Comparison of ENCODE assay signal across 12 cellular contexts in genomic region chr7:130489140-130489967, GRCh38. TPM values are rescaled to one million over a fixed set of nuclear protein-coding genes. Genes with fewer than 3 reads are reported as not detected.
DNase-seq lines count a peak whose midpoint lies in the region; ATAC-seq, FAIRE-seq and TF ChIP-seq lines count a peak whose summit lies in the region.
"Had no signal": no experiment of that assay in that cellular context is flagged by ENCODE, and none has a peak within 500 bp of the region (broad histone marks: within the 10 kb centered on the region; RNA-seq: fewer than 3 reads in every experiment).

No MANE protein-coding gene starts in this region.

- BruUV-seq in PC-9 (replicated peaks; lab: Mats Ljungman, UMichigan) = no TSS peak
- TSS peak; percentile 58 for BruUV-seq in endothelial cell of umbilical vein (replicated peaks; lab: Mats Ljungman, UMichigan)
- BruUV-seq in HepG2 (replicated peaks; lab: Mats Ljungman, UMichigan) = no TSS peak

- H3K79me2 ChIP-seq in PC-9 (ENCODE audit: low read depth) (peaks cover 37% of the 10 kb centered on the region), endothelial cell of umbilical vein (ENCODE audit: control insufficient read depth, insufficient read depth, low read length) (no peaks in the 10 kb centered on the region), neural progenitor cell (ENCODE audit: low read depth) (peaks cover 48% of the 10 kb centered on the region), HepG2 (ENCODE audit: insufficient read depth, low read length) (peaks cover 5% of the 10 kb centered on the region)

- no peak overlapping the region for H3K27ac ChIP-seq in PC-9
- peak overlapping the region; percentile 74 for H3K27ac ChIP-seq in endothelial cell of umbilical vein (ENCODE audit: insufficient read depth, low read depth, low read length)
- H3K27ac ChIP-seq in neural progenitor cell = peak overlapping the region; percentile 53
- no peak overlapping the region for H3K27ac ChIP-seq in HepG2 (ENCODE audit: extremely low read length, insufficient read depth, low read length)
- H3K27ac ChIP-seq: C4-2B had no signal

- DNase-seq in Caki2 (ENCODE audit: low read depth) (peak; percentile 47), PC-9 (peak; percentile 53 to 76), endothelial cell of umbilical vein (ENCODE audit: low read depth, low spot score) (peak; percentile 71), neural progenitor cell (ENCODE audit: low spot score) (peak; percentile 15), HepG2 (ENCODE audit: low spot score) (no peak), MG63 (no peak)
- DNase-seq: activated T-cell treated with anti-CD3 and anti-CD28 coated beads, Interleukin-2, amount 50 U/mL, for 4 hours; cortex of kidney had no signal

- peaks cover 30% of the 10 kb centered on the region for H3K9me3 Mint-ChIP-seq in neural progenitor cell
- H3K9me3 Mint-ChIP-seq: activated T-cell treated with anti-CD3 and anti-CD28 coated beads, Interleukin-2, amount 50 U/mL, for 4 hours had no signal

- peaks cover 26% of the 10 kb centered on the region for H3K27me3 Mint-ChIP-seq in neural progenitor cell (ENCODE audit: insufficient read depth, low read depth)

- peak overlapping the region; percentile 86 for H3K27ac Mint-ChIP-seq in neural progenitor cell

- H3K4me1 ChIP-seq in PC-9 (replicated peaks; ENCODE audit: insufficient read depth) (peaks cover 10% of the 10 kb centered on the region; the same call in 1 of the 2 replicates), endothelial cell of umbilical vein (ENCODE audit: control insufficient read depth, extremely low read depth, insufficient read depth, low read length) (peaks cover 37% of the 10 kb centered on the region), neural progenitor cell (peaks cover 15% of the 10 kb centered on the region), HepG2 (ENCODE audit: insufficient read depth, low read length) (peaks cover 10% of the 10 kb centered on the region)

- H3K36me3 ChIP-seq in PC-9 (ENCODE audit: low read depth) = no peaks in the 10 kb centered on the region
- no peaks in the 10 kb centered on the region for H3K36me3 ChIP-seq in endothelial cell of umbilical vein (ENCODE audit: control insufficient read depth in 2 of 2, extremely low read depth in 1 of 2, insufficient read depth in 2 of 2, low read length in 2 of 2)
- H3K36me3 ChIP-seq in neural progenitor cell = no peaks in the 10 kb centered on the region
- H3K36me3 ChIP-seq in HepG2 (replicated peaks in 1 of 2; ENCODE audit: control insufficient read depth in 1 of 2, insufficient read depth in 2 of 2, low read length in 2 of 2) = no peaks in the 10 kb centered on the region
- no peaks in the 10 kb centered on the region for H3K36me3 ChIP-seq in MG63
- H3K36me3 ChIP-seq: ovary had no signal

- H3K9ac ChIP-seq in endothelial cell of umbilical vein (replicated peaks; ENCODE audit: extremely low read depth, insufficient read depth, low read length) = peak overlapping the region; percentile 35
- no peak overlapping the region for H3K9ac ChIP-seq in neural progenitor cell
- H3K9ac ChIP-seq in HepG2 (ENCODE audit: insufficient read depth, low read depth, low read length) = no peak overlapping the region

- H4K20me1 ChIP-seq in PC-9 (ENCODE audit: insufficient read depth) (no peaks in the 10 kb centered on the region), endothelial cell of umbilical vein (replicated peaks; ENCODE audit: control insufficient read depth, extremely low read depth, insufficient read depth, low read length) (no peaks in the 10 kb centered on the region), neural progenitor cell (ENCODE audit: low read depth) (peaks cover 20% of the 10 kb centered on the region), HepG2 (ENCODE audit: insufficient read depth, low read length) (no peaks in the 10 kb centered on the region)

- peak overlapping the region; percentile 3; the same call in 1 of the 2 replicates for H3K4me2 ChIP-seq in PC-9
- H3K4me2 ChIP-seq in endothelial cell of umbilical vein (ENCODE audit: insufficient read depth, low read length) = peak overlapping the region; percentile 72
- H3K4me2 ChIP-seq in neural progenitor cell = peak overlapping the region; percentile 23
- H3K4me2 ChIP-seq in HepG2 (ENCODE audit: low read depth, low read length) = no peak overlapping the region

- H2AFZ ChIP-seq in PC-9 (no peak overlapping the region), endothelial cell of umbilical vein (ENCODE audit: low read depth, low read length) (peak overlapping the region; percentile 41), neural progenitor cell (replicated peaks) (no peak overlapping the region), HepG2 (ENCODE audit: low read length) (no peak overlapping the region)

- ATAC-seq in GM21381 (IDR thresholded peaks at IDR 0.05; ENCODE audit: unreplicated experiment) = no peak
- no peak for ATAC-seq in HepG2
- ATAC-seq in GM18498 (IDR thresholded peaks at IDR 0.05; ENCODE audit: unreplicated experiment) = no peak
- ATAC-seq: activated T-cell treated with anti-CD3 and anti-CD28 coated beads, Interleukin-2, amount 50 U/mL, for 4 hours had no signal

- no peaks in the 10 kb centered on the region for H3K27me3 ChIP-seq in PC-9 (ENCODE audit: insufficient read depth, low read depth)
- peaks cover 0 to 3% of the 10 kb centered on the region in 2 experiments for H3K27me3 ChIP-seq in endothelial cell of umbilical vein (ENCODE audit: control insufficient read depth in 2 of 2, insufficient read depth in 2 of 2, low read length in 2 of 2)
- H3K27me3 ChIP-seq in neural progenitor cell = peaks cover 15% of the 10 kb centered on the region
- H3K27me3 ChIP-seq in HepG2 (ENCODE audit: control insufficient read depth in 1 of 2, insufficient read depth in 2 of 2, low read length in 2 of 2) = no peaks in the 10 kb centered on the region; a peak in 1 of 5 replicates
- no peaks in the 10 kb centered on the region for H3K27me3 ChIP-seq in MG63
- H3K27me3 ChIP-seq: ovary had no signal

- H3K36me3 Mint-ChIP-seq in neural progenitor cell = peaks cover 29% of the 10 kb centered on the region

- dilution Hi-C loops in endothelial cell of umbilical vein (cut with MboI; ENCODE audit: extremely low pct_ligation_motif_present, low sequenced_read_pairs) = no loop called here

- no peaks in the 10 kb centered on the region for H3K9me2 ChIP-seq in PC-9 (ENCODE audit: insufficient read depth)

- FAIRE-seq in endothelial cell of umbilical vein (lab: Jason Lieb, UNC) = peak; percentile 92
- no peak for FAIRE-seq in HepG2 (lab: Jason Lieb, UNC)

- H3K9me3 ChIP-seq in PC-9 (ENCODE audit: insufficient read depth, low read depth) = no peaks in the 10 kb centered on the region
- no peaks in the 10 kb centered on the region for H3K9me3 ChIP-seq in endothelial cell of umbilical vein (replicated peaks; ENCODE audit: control insufficient read depth, insufficient read depth, low read length)
- H3K9me3 ChIP-seq in neural progenitor cell (ENCODE audit: low read depth) = no peaks in the 10 kb centered on the region
- H3K9me3 ChIP-seq in HepG2 (ENCODE audit: low read length) = peaks cover 12% of the 10 kb centered on the region
- H3K9me3 ChIP-seq in MG63 = no peaks in the 10 kb centered on the region
- H3K9me3 ChIP-seq: ovary had no signal

- in situ Hi-C loops in Caki2 (cut with HindIII; ENCODE audit: low pct_unique_long_range_greater_than_20kb, low sequenced_read_pairs) = no loop called here
- in situ Hi-C loops in HepG2 (cut with HindIII; ENCODE audit: extremely low pct_ligation_motif_present, low pct_unique_long_range_greater_than_20kb) = no loop called here

- TF ChIP-seq EP300 in HepG2 (IDR thresholded peaks at IDR 0.05; ENCODE audit: low read depth in 2 of 2, low read length in 2 of 2) (no peak), HepG2 (CRISPR knock-in tag; IDR thresholded peaks at IDR 0.05; ENCODE audit: borderline replicate concordance) (no peak)

- intact Hi-C loops in PC-9 (cut with micrococcal nuclease; ENCODE audit: unreplicated experiment) (loop anchor here (1.0 to 5.0 kb wide), 4 partner anchors 133 to 417 kb away; partner anchors contain the start of genes CPA4, KLHDC10 and TMEM209), endothelial cell of umbilical vein (cut with micrococcal nuclease) (loop anchor here (1.0 to 5.0 kb wide), 5 partner anchors 48 to 343 kb away; partner anchors contain the start of genes CEP41 and TMEM209), HepG2 (cut with micrococcal nuclease; ENCODE audit: unreplicated experiment) (loop anchor here (10.0 kb wide), 1 partner anchor 215 kb away; no protein-coding TSS in a partner anchor)

- CTCF ChIA-PET in PC-9 (lab: Charles Lee) = interaction anchor here (0.6 kb wide), 1 partner anchor 202 kb away, joined by 3 read pairs; no protein-coding TSS in a partner anchor
- CTCF ChIA-PET in endothelial cell of umbilical vein (lab: Charles Lee) = interaction anchor here (0.6 to 2.3 kb wide), 9 partner anchors 9 to 417 kb away, joined by 3 to 10 read pairs (median 4); no protein-coding TSS in a partner anchor
- CTCF ChIA-PET in HepG2 (lab: Yijun Ruan, JAX; ENCODE audit: low intra/inter-chr PET ratio, low total read pairs) = no interaction called here

- TF ChIP-seq CTCF in PC-9 (conservative IDR thresholded peaks at IDR 0.05) (no peak), endothelial cell of umbilical vein (IDR thresholded peaks at IDR 0.05; ENCODE audit: extremely low read depth in 1 of 2, insufficient read depth in 1 of 2, low read depth in 1 of 2, low read length in 2 of 2) (no peak), neural progenitor cell (IDR thresholded peaks at IDR 0.05) (no peak), HepG2 (CRISPR knock-in tag; IDR thresholded peaks at IDR 0.05) (no peak)

- peak; percentile 57 for TF ChIP-seq POLR2A in endothelial cell of umbilical vein (IDR thresholded peaks at IDR 0.05; ENCODE audit: low read depth, low read length)
- no peak for TF ChIP-seq POLR2A in HepG2 (IDR thresholded peaks at IDR 0.05; ENCODE audit: insufficient read depth in 1 of 2, low read depth in 2 of 2, low read length in 2 of 2)

- WGBS in HepG2 (ENCODE audit: low lambda C conversion rate) = 83% methylated on average over 9 of the region's 10 CpGs

- H3F3A ChIP-seq in PC-9 (ENCODE audit: insufficient read depth, low read depth) (peaks cover 3% of the 10 kb centered on the region; the same call in 1 of the 2 replicates), neural progenitor cell (ENCODE audit: low read depth) (peaks cover 22% of the 10 kb centered on the region)

- H3K9me1 ChIP-seq in endothelial cell of umbilical vein (replicated peaks; ENCODE audit: control insufficient read depth, extremely low read depth, insufficient read depth, low read length) = no peaks in the 10 kb centered on the region

- H3K4me3 ChIP-seq in PC-9 = no peak overlapping the region
- H3K4me3 ChIP-seq in endothelial cell of umbilical vein (replicated peaks in 1 of 3; ENCODE audit: insufficient read depth in 1 of 3, low read depth in 1 of 3, low read length in 3 of 3) = peak overlapping the region in 1 of 3 experiments; percentile 34
- H3K4me3 ChIP-seq in neural progenitor cell = no peak overlapping the region
- H3K4me3 ChIP-seq in HepG2 (replicated peaks in 1 of 3; ENCODE audit: insufficient read depth in 1 of 3, low read depth in 2 of 3, low read length in 3 of 3) = no peak overlapping the region
- no peak overlapping the region for H3K4me3 ChIP-seq in MG63
- H3K4me3 ChIP-seq: ovary had no signal

- no peak for TF ChIP-seq RAD21 in HepG2 (CRISPR knock-in tag; IDR thresholded peaks at IDR 0.05)

- peaks cover 39% of the 10 kb centered on the region for H3K4me1 Mint-ChIP-seq in neural progenitor cell

- peak overlapping the region; percentile 13 for H3K4me3 Mint-ChIP-seq in neural progenitor cell
- H3K4me3 Mint-ChIP-seq: activated T-cell treated with anti-CD3 and anti-CD28 coated beads, Interleukin-2, amount 50 U/mL, for 4 hours had no signal

- POLR2A ChIA-PET in PC-9 (lab: Charles Lee; ENCODE audit: unreplicated experiment) (interaction anchor here (0.5 to 0.9 kb wide), 5 partner anchors 20 to 284 kb away, joined by 4 to 7 read pairs (median 4); partner anchors contain the start of gene TMEM209), endothelial cell of umbilical vein (lab: Charles Lee) (no interaction called here), HepG2 (lab: Yijun Ruan, JAX) (no interaction called here)

RNA-seq across cellular contexts. Expression of gene MEST, which starts 2.5 kb away (rescaled TPM):
- 26.0 and 28.6 TPM in 2 replicates for total RNA-seq in Caki2 (2014; rRNA removed; shearing (Covaris generic); ENCODE audit: low replicate concordance)
- total RNA-seq in PC-9 (2021) (41.7 and 76.9 TPM in 2 replicates), endothelial cell of umbilical vein (52.6 and 62.1 TPM in 2 replicates), neural progenitor cell (ENCODE audit: low replicate concordance) (364 and 431 TPM in 2 replicates), HepG2 (2016; rRNA removed; fragmentation: Illumina TruSeq; extraction: Trizol) (49.5 and 51.3 TPM in 2 replicates)
- polyA plus RNA-seq in endothelial cell of umbilical vein (44.3 and 46.7 TPM in 2 replicates), HepG2 (2011; rRNA removed) (49.7 and 54.6 TPM in 2 replicates)
- 56.2 and 58.6 TPM in 2 replicates for polyA plus RNA-seq in endothelial cell of umbilical vein (2011; cell fraction: cytosol; rRNA removed)
- 35.2 and 42.6 TPM in 2 replicates for polyA plus RNA-seq in endothelial cell of umbilical vein (2011; cell fraction: nucleus; rRNA removed)
- 75.3 and 78.8 TPM in 2 replicates for polyA plus RNA-seq in endothelial cell of umbilical vein (2012)
- 90.2 and 125 TPM in 2 replicates for polyA minus RNA-seq in endothelial cell of umbilical vein
- polyA minus RNA-seq in endothelial cell of umbilical vein (2011; cell fraction: cytosol; rRNA and poly(A)+ RNA removed) = 41.6 TPM
- 26.0 and 49.8 TPM in 2 replicates for polyA minus RNA-seq in endothelial cell of umbilical vein (2011; cell fraction: nucleus; rRNA and poly(A)+ RNA removed)
- 19.0 and 20.2 TPM in 2 replicates for total RNA-seq in HepG2 (2016; cell fraction: cytosol; rRNA removed; fragmentation: Illumina TruSeq; extraction: Trizol; ENCODE audit: low read depth)
- 48.3 and 49.2 TPM in 2 replicates for total RNA-seq in HepG2 (2016; cell fraction: insoluble cytoplasmic fraction; rRNA removed; fragmentation: Illumina TruSeq; extraction: Trizol)
- 66.9 and 68.4 TPM in 2 replicates for total RNA-seq in HepG2 (2016; cell fraction: membrane; rRNA removed; fragmentation: Illumina TruSeq; extraction: Trizol)
- 32.7 and 34.1 TPM in 2 replicates for total RNA-seq in HepG2 (2016; cell fraction: nucleus; rRNA removed; fragmentation: Illumina TruSeq; extraction: Trizol)
- 37.9 and 63.6 TPM in 2 replicates for polyA plus RNA-seq in HepG2 (2011; cell fraction: cytosol; rRNA removed)
- polyA plus RNA-seq in HepG2 (2011; cell fraction: nucleus; rRNA removed) = 18.8 and 26.3 TPM in 2 replicates
- 29.5 and 48.0 TPM in 2 replicates for polyA plus RNA-seq in HepG2 (2012)
- 20.0 and 26.6 TPM in 2 replicates for polyA plus RNA-seq in HepG2 (2016; cell fraction: cytosol; fragmentation: Illumina TruSeq; extraction: Trizol; ENCODE audit: low read depth)
- 48.3 and 55.2 TPM in 2 replicates for polyA plus RNA-seq in HepG2 (2016; cell fraction: insoluble cytoplasmic fraction; fragmentation: Illumina TruSeq; extraction: Trizol; ENCODE audit: low read depth)
- 60.1 and 64.4 TPM in 2 replicates for polyA plus RNA-seq in HepG2 (2016; cell fraction: membrane; fragmentation: Illumina TruSeq; extraction: Trizol; ENCODE audit: low read depth)
- polyA plus RNA-seq in HepG2 (2016; cell fraction: nucleus; fragmentation: Illumina TruSeq; extraction: Trizol; ENCODE audit: insufficient read depth, low read depth) = 46.5 and 51.1 TPM in 2 replicates
- 60.0 and 103 TPM in 2 replicates for polyA minus RNA-seq in HepG2 (2011; rRNA and poly(A)+ RNA removed; ENCODE audit: low replicate concordance)
- polyA minus RNA-seq in HepG2 (2011; cell fraction: cytosol; rRNA and poly(A)+ RNA removed) = 25.5 and 40.2 TPM in 2 replicates
- polyA minus RNA-seq in HepG2 (2011; cell fraction: nucleus; rRNA and poly(A)+ RNA removed) = 20.6 and 29.3 TPM in 2 replicates
- not detected in 2 replicates for total RNA-seq in MG63 (2014; rRNA removed; shearing (Covaris generic); ENCODE audit: low replicate concordance)

RNA-seq across cellular contexts. Expression of gene CEP41, which starts 48.5 kb away (rescaled TPM):
- 13.2 and 23.0 TPM in 2 replicates for total RNA-seq in Caki2 (2014; rRNA removed; shearing (Covaris generic); ENCODE audit: low replicate concordance)
- total RNA-seq in PC-9 (2021) (16.3 and 18.0 TPM in 2 replicates), endothelial cell of umbilical vein (25.9 and 26.8 TPM in 2 replicates), neural progenitor cell (ENCODE audit: low replicate concordance) (14.5 and 16.5 TPM in 2 replicates), HepG2 (2016; rRNA removed; fragmentation: Illumina TruSeq; extraction: Trizol) (8.5 and 8.7 TPM in 2 replicates)
- polyA plus RNA-seq in endothelial cell of umbilical vein (15.5 and 19.5 TPM in 2 replicates), HepG2 (2011; rRNA removed) (8.1 and 9.0 TPM in 2 replicates)
- 18.5 and 22.4 TPM in 2 replicates for polyA plus RNA-seq in endothelial cell of umbilical vein (2011; cell fraction: cytosol; rRNA removed)
- polyA plus RNA-seq in endothelial cell of umbilical vein (2011; cell fraction: nucleus; rRNA removed) = 24.1 and 24.3 TPM in 2 replicates
- polyA plus RNA-seq in endothelial cell of umbilical vein (2012) = 16.5 and 17.0 TPM in 2 replicates
- polyA minus RNA-seq in endothelial cell of umbilical vein = 16.0 and 21.5 TPM in 2 replicates
- 5.7 TPM for polyA minus RNA-seq in endothelial cell of umbilical vein (2011; cell fraction: cytosol; rRNA and poly(A)+ RNA removed)
- polyA minus RNA-seq in endothelial cell of umbilical vein (2011; cell fraction: nucleus; rRNA and poly(A)+ RNA removed) = 11.5 and 17.6 TPM in 2 replicates
- 1.4 and 1.5 TPM in 2 replicates for total RNA-seq in HepG2 (2016; cell fraction: cytosol; rRNA removed; fragmentation: Illumina TruSeq; extraction: Trizol; ENCODE audit: low read depth)
- 7.4 and 7.9 TPM in 2 replicates for total RNA-seq in HepG2 (2016; cell fraction: insoluble cytoplasmic fraction; rRNA removed; fragmentation: Illumina TruSeq; extraction: Trizol)
- 3.0 and 4.0 TPM in 2 replicates for total RNA-seq in HepG2 (2016; cell fraction: membrane; rRNA removed; fragmentation: Illumina TruSeq; extraction: Trizol)
- 10.6 and 11.1 TPM in 2 replicates for total RNA-seq in HepG2 (2016; cell fraction: nucleus; rRNA removed; fragmentation: Illumina TruSeq; extraction: Trizol)
- 6.4 and 7.7 TPM in 2 replicates for polyA plus RNA-seq in HepG2 (2011; cell fraction: cytosol; rRNA removed)
- 3.8 and 5.7 TPM in 2 replicates for polyA plus RNA-seq in HepG2 (2011; cell fraction: nucleus; rRNA removed)
- polyA plus RNA-seq in HepG2 (2012) = 3.7 and 5.1 TPM in 2 replicates
- polyA plus RNA-seq in HepG2 (2016; cell fraction: cytosol; fragmentation: Illumina TruSeq; extraction: Trizol; ENCODE audit: low read depth) = 2.5 and 2.6 TPM in 2 replicates
- polyA plus RNA-seq in HepG2 (2016; cell fraction: insoluble cytoplasmic fraction; fragmentation: Illumina TruSeq; extraction: Trizol; ENCODE audit: low read depth) = 10.0 and 12.3 TPM in 2 replicates
- polyA plus RNA-seq in HepG2 (2016; cell fraction: membrane; fragmentation: Illumina TruSeq; extraction: Trizol; ENCODE audit: low read depth) = 3.4 and 3.6 TPM in 2 replicates
- polyA plus RNA-seq in HepG2 (2016; cell fraction: nucleus; fragmentation: Illumina TruSeq; extraction: Trizol; ENCODE audit: insufficient read depth, low read depth) = 12.0 and 12.7 TPM in 2 replicates
- polyA minus RNA-seq in HepG2 (2011; rRNA and poly(A)+ RNA removed; ENCODE audit: low replicate concordance) = 5.8 and 8.1 TPM in 2 replicates
- polyA minus RNA-seq in HepG2 (2011; cell fraction: cytosol; rRNA and poly(A)+ RNA removed) = 4.9 and 5.2 TPM in 2 replicates
- polyA minus RNA-seq in HepG2 (2011; cell fraction: nucleus; rRNA and poly(A)+ RNA removed) = 6.3 and 9.1 TPM in 2 replicates
- total RNA-seq in MG63 (2014; rRNA removed; shearing (Covaris generic); ENCODE audit: low replicate concordance) = 13.1 and 20.4 TPM in 2 replicates

Comparison
In these comparisons a context has a peak if more than half of its experiments do, and no peak if none do; other contexts are left out.
1. DNase-seq: peak in Caki2 (single experiment), PC-9 (2 of 2), endothelial cell of umbilical vein (single experiment) and neural progenitor cell (single experiment); none in HepG2 (single experiment) and MG63 (single experiment).
2. H3K27ac ChIP-seq: peak in endothelial cell of umbilical vein (single experiment) and neural progenitor cell (single experiment); none in PC-9 (single experiment) and HepG2 (single experiment).
3. RNA of gene MEST, which starts 2.5 kb away (total RNA-seq): 364 to 431 TPM in neural progenitor cell, 41.7 to 76.9 TPM in PC-9, 52.6 to 62.1 TPM in endothelial cell of umbilical vein, 19.0 to 68.4 TPM in HepG2 and 26.0 to 28.6 TPM in Caki2; not detected in MG63; every median in the first group is over 10 times any median in the second.